9 cellular contexts compared by ENCODE assay signal in the genomic region with DNA sequence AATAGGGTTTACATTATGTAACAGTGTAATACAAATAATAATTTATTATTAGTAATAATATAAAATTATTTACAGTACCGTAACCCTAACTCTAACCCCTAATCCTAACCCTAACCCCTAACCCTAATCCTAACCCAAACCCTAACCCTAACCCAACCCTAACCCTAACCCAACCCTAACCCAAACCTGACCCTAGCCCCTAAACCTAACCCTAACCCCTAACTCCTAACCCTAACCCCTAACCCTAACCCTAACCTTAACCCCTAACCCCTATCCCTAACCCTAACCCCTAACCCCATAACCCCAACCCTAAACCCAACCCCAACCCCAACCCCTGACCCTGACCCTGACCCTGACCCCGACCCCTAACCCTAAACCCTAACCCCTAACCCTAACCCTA.
"Had no signal": no experiment of that assay in that cellular context is flagged by ENCODE, and none has a peak within 500 bp of the region (broad histone marks: within the 10 kb centered on the region; RNA-seq: fewer than 3 reads in every experiment).

No MANE protein-coding gene starts in this region.

- H3K4me3 ChIP-seq: GM23338 had no signal

- FAIRE-seq: H1, H54, HTR-8/SVneo had no signal

- H2AFZ ChIP-seq: GM23338 had no signal

- ATAC-seq: GM23338 had no signal

- H3K4me2 ChIP-seq: GM23338, KMS-11 had no signal

- H3K9ac ChIP-seq: KMS-11 had no signal

- DNase-seq: H9, HCEC 1CT, IMR-90, KBM-7 had no signal

- H3K27ac ChIP-seq: KMS-11 had no signal
